1 cellular context compared by ENCODE assay signal in genomic region chr15:63870403-63871209, GRCh38.
A peak's percentile ranks its signal among the peaks of the same experiment; 100 is the strongest.
TF ChIP-seq lines count a peak whose summit lies in the region.

No MANE protein-coding gene starts in this region.

TF ChIP-seq in K562, 482 proteins besides CTCF, POLR2A, EP300 and RAD21 (continued from another document and continues in another):
- peak; percentile 80 for TF ChIP-seq MAX (CRISPR knock-in tag; IDR thresholded peaks at IDR 0.05)
- no peak for TF ChIP-seq CTCFL (IDR thresholded peaks at IDR 0.05; ENCODE audit: borderline replicate concordance, insufficient read depth, low read depth, low read length, poor library complexity, severe bottlenecking)
- no peak for TF ChIP-seq CEBPG (CRISPR knock-in tag; IDR thresholded peaks at IDR 0.05)
- TF ChIP-seq CEBPG (tag; conservative IDR thresholded peaks at IDR 0.05 in 1 of 2, IDR thresholded peaks at IDR 0.05 in 1 of 2), result no peak
- no peak for TF ChIP-seq C11orf30 (IDR thresholded peaks at IDR 0.05; ENCODE audit: low read depth)
- no peak for TF ChIP-seq BCOR (IDR thresholded peaks at IDR 0.05)
- no peak for TF ChIP-seq ZNF277 (CRISPR knock-in tag; IDR thresholded peaks at IDR 0.05; ENCODE audit: borderline replicate concordance)
- peak; percentile 84 for TF ChIP-seq ZBTB40 (IDR thresholded peaks at IDR 0.05)
- peak; percentile 28; the same call in 1 of the 2 replicates for TF ChIP-seq ZBTB40 (CRISPR knock-in tag; IDR thresholded peaks at IDR 0.05)
- peak in 1 of 2 experiments; percentile 89; a peak in 2 of 4 replicates for TF ChIP-seq SRF (CRISPR knock-in tag; IDR thresholded peaks at IDR 0.05)
- 0 out of 2 replicates have a peak, but pooled peaks have one; percentile 14 for TF ChIP-seq MYNN (IDR thresholded peaks at IDR 0.05)
- 0 out of 2 replicates have a peak, but pooled peaks have one; percentile 71 for TF ChIP-seq MYNN (CRISPR knock-in tag; IDR thresholded peaks at IDR 0.05)
- peak; percentile 65; the same call in 1 of the 2 replicates for TF ChIP-seq ZNF740 (CRISPR knock-in tag; IDR thresholded peaks at IDR 0.05)
- no peak for TF ChIP-seq ZNF740 (tag; IDR thresholded peaks at IDR 0.05)
- peak; percentile 92; the same call in 1 of the 2 replicates for TF ChIP-seq ZNF224 (CRISPR knock-in tag; IDR thresholded peaks at IDR 0.05)
- peak; percentile 78; the same call in 1 of the 2 replicates for TF ChIP-seq TFAP4 (CRISPR knock-in tag; IDR thresholded peaks at IDR 0.05; ENCODE audit: borderline replicate concordance)
- no peak for TF ChIP-seq POLR2AphosphoS2 (IDR thresholded peaks at IDR 0.05; ENCODE audit: low read length)
- no peak for TF ChIP-seq TEAD4 (IDR thresholded peaks at IDR 0.05; ENCODE audit: low read length)
- peak; percentile 92 for TF ChIP-seq TEAD4 (CRISPR knock-in tag; IDR thresholded peaks at IDR 0.05; ENCODE audit: borderline replicate concordance)
- no peak for TF ChIP-seq PHF20 (IDR thresholded peaks at IDR 0.05; ENCODE audit: partially characterized antibody)
- TF ChIP-seq SP1 (CRISPR knock-in tag; IDR thresholded peaks at IDR 0.05), result peak; percentile 52; the same call in 1 of the 2 replicates
- TF ChIP-seq CREM (IDR thresholded peaks at IDR 0.05; ENCODE audit: low read depth), result peak; percentile 45; the same call in 1 of the 2 replicates
- TF ChIP-seq CHAMP1 (IDR thresholded peaks at IDR 0.05), result peak; percentile 83
- TF ChIP-seq USF1 (CRISPR knock-in tag; IDR thresholded peaks at IDR 0.05), result peak; percentile 13; the same call in 1 of the 2 replicates
- no peak for TF ChIP-seq RNF2 (IDR thresholded peaks at IDR 0.05)
- 0 out of 2 replicates have a peak, but pooled peaks have one; percentile 62 for TF ChIP-seq LCOR (CRISPR knock-in tag; IDR thresholded peaks at IDR 0.05)
- 0 out of 2 replicates have a peak, but pooled peaks have one; percentile 42 for TF ChIP-seq SREBF1 (IDR thresholded peaks at IDR 0.05; ENCODE audit: borderline replicate concordance, low read depth, low read length)
- no peak for TF ChIP-seq ZFP36 (IDR thresholded peaks at IDR 0.05; ENCODE audit: low read depth, low read length, partially characterized antibody)
- no peak for TF ChIP-seq PBX2 (CRISPR knock-in tag; IDR thresholded peaks at IDR 0.05; ENCODE audit: low read depth)
- TF ChIP-seq PBX2 (tag; conservative IDR thresholded peaks at IDR 0.05; ENCODE audit: low read depth), result peak; percentile 84
- TF ChIP-seq ID3 (CRISPR knock-in tag; IDR thresholded peaks at IDR 0.05), result no peak
- 0 out of 2 replicates have a peak, but pooled peaks have one; percentile 12 for TF ChIP-seq ID3 (tag; IDR thresholded peaks at IDR 0.05)
- no peak for TF ChIP-seq SREBF2 (CRISPR knock-in tag; IDR thresholded peaks at IDR 0.05)
- no peak for TF ChIP-seq TGIF2 (CRISPR knock-in tag; IDR thresholded peaks at IDR 0.05)
- TF ChIP-seq ZNF197 (CRISPR knock-in tag; IDR thresholded peaks at IDR 0.05; ENCODE audit: low read depth), result peak; percentile 89
- peak; percentile 70; the same call in 1 of the 2 replicates for TF ChIP-seq ZBTB17 (CRISPR knock-in tag; IDR thresholded peaks at IDR 0.05)
- no peak for TF ChIP-seq CHD1 (IDR thresholded peaks at IDR 0.05; ENCODE audit: low read length)
- TF ChIP-seq TEAD1 (CRISPR knock-in tag; IDR thresholded peaks at IDR 0.05), result peak in 1 of 2 experiments; percentile 82; a peak in 1 of 4 replicates
- TF ChIP-seq ETV1 (tag; conservative IDR thresholded peaks at IDR 0.05; ENCODE audit: low read depth), result no peak
